In the genomic region with DNA sequence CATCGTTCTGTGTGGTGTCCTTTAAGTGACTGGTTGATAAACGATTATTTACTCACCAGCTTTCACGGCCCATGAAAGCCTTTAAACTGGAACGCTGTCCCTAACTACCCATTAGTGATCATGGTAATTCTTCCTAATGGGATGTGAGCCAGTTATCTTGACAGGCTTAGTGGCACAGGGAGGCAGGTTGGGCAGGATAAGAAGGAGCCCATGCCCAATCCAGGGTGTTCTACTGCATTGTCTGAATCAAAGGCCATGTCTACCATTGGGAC, we compare ENCODE assay signal across 24 cellular contexts.
"Had no signal": no experiment of that assay in that cellular context is flagged by ENCODE, and none has a peak within 500 bp of the region (broad histone marks: within the 10 kb centered on the region; RNA-seq: fewer than 3 reads in every experiment).

No MANE protein-coding gene starts in this region.

- DNase-seq: activated CD4-positive, alpha-beta T cell treated with anti-CD3 and anti-CD28 coated beads for 4 hours; activated CD4-positive, alpha-beta T cell treated with anti-CD3 and anti-CD28 coated beads, Interleukin-2, amount 50 U/mL, for 48 hours; activated CD4-positive, CD25-positive, alpha-beta regulatory T cell; activated CD8-positive, alpha-beta memory T cell treated with anti-CD3 and anti-CD28 coated beads, Interleukin-2, amount 50 U/mL, for 48 hours; activated effector memory CD4-positive, alpha-beta T cell treated with Interleukin-2 at 50 U/mL for 16 hours; activated naive CD4-positive, alpha-beta T cell treated with anti-CD3 and anti-CD28 coated beads for 36 hours; activated naive CD8-positive, alpha-beta T cell treated with anti-CD3 and anti-CD28 coated beads, Interleukin-2, amount 10 ng/mL, durations not matched to agents 7 days and 5 days; activated T-cell treated with anti-CD3 and anti-CD28 coated beads, Interleukin-2, amount 50 U/mL, for 72 hours; amygdala; cortex of kidney; endodermal cell; esophagus squamous epithelium; heart left ventricle; lower lobe of right lung; mesendoderm; naive B cell; nucleus accumbens; right cardiac atrium; stimulated activated CD4-positive, alpha-beta T cell treated with anti-CD3 and anti-CD28 coated beads, Interleukin-4, amount 100 ng/mL, for 4 hours; stimulated activated naive CD8-positive, alpha-beta T cell treated with anti-CD3 and anti-CD28 coated beads, Interleukin-15, Interleukin-2, amounts not matched to agents 100 U/mL and 50 U/mL, for 24 hours had no signal

- H3K27me3 ChIP-seq: esophagus squamous epithelium, gastroesophageal sphincter, heart left ventricle had no signal

- H3K4me1 ChIP-seq: esophagus squamous epithelium, gastroesophageal sphincter, heart left ventricle, lower lobe of right lung, parathyroid adenoma had no signal

- H3K36me3 ChIP-seq: esophagus squamous epithelium, gastroesophageal sphincter, heart left ventricle, lower lobe of right lung had no signal

- H3K27ac ChIP-seq: esophagus squamous epithelium, gastroesophageal sphincter, heart left ventricle, lower lobe of right lung, parathyroid adenoma had no signal

- ATAC-seq: activated T-cell treated with anti-CD3 and anti-CD28 coated beads, Interleukin-2, amount 50 U/mL, for 72 hours; gastroesophageal sphincter; heart left ventricle; left lobe of liver; stimulated activated naive CD8-positive, alpha-beta T cell treated with anti-CD3 and anti-CD28 coated beads, Interleukin-15, Interleukin-2, amounts not matched to agents 100 U/mL and 50 U/mL, for 24 hours had no signal

- H3K9me3 ChIP-seq: esophagus squamous epithelium, gastroesophageal sphincter, heart left ventricle, lower lobe of right lung, mucosa of descending colon had no signal

- H3K4me3 ChIP-seq: esophagus squamous epithelium, gastroesophageal sphincter, heart left ventricle, lower lobe of right lung, mucosa of descending colon had no signal
